In genomic region chr10:87342704-87343258, GRCh38 we compare ENCODE assay signal across 8 cellular contexts. TPM values are rescaled to one million over a fixed set of nuclear protein-coding genes. Genes with fewer than 3 reads are reported as not detected.
A peak's percentile ranks its signal among the peaks of the same experiment; 100 is the strongest.
DNase-seq lines count a peak whose midpoint lies in the region; ATAC-seq and TF ChIP-seq lines count a peak whose summit lies in the region.
"Not testable (repeated sequence)": the region's sequence is repeated elsewhere in the genome, so short reads cannot be mapped to it uniquely, and the experiment has no call there.

No MANE protein-coding gene starts in this region.

- ATAC-seq in GM19397 (IDR thresholded peaks at IDR 0.05; ENCODE audit: unreplicated experiment) (peak; percentile 78), HG03460 (IDR thresholded peaks at IDR 0.05; ENCODE audit: unreplicated experiment) (peak; percentile 75), lower lobe of right lung (peak; percentile 91)

- H3K36me3 ChIP-seq in lower lobe of right lung, result not testable (repeated sequence)

- intact Hi-C loops in CD14-positive monocyte (cut with micrococcal nuclease); activated CD4-positive, alpha-beta memory T cell treated with anti-CD3 and anti-CD28 coated beads for 36 hours (cut with micrococcal nuclease); lower lobe of right lung (cut with DNase I): not testable (repeated sequence)

- POLR2A ChIA-PET in activated CD4-positive, alpha-beta memory T cell treated with anti-CD3 and anti-CD28 coated beads for 36 hours (lab: Charles Lee), result not testable (repeated sequence)

- peak overlapping the region; percentile 78 to 81 for H3K4me3 Mint-ChIP-seq in CD14-positive monocyte
- peak overlapping the region; percentile 77 for H3K4me3 Mint-ChIP-seq in activated CD4-positive, alpha-beta memory T cell treated with anti-CD3 and anti-CD28 coated beads for 36 hours

- not testable (repeated sequence) for H3K36me3 Mint-ChIP-seq in CD14-positive monocyte; activated CD4-positive, alpha-beta memory T cell treated with anti-CD3 and anti-CD28 coated beads for 36 hours

- DNase-seq in CD14-positive monocyte (ENCODE audit: low spot score) (peak; percentile 57), NCI-H82 (lab: John Stamatoyannopoulos, UW) (peak; percentile 84), dermis microvascular lymphatic vessel endothelial cell (ENCODE audit: low read depth in 2 of 2) (peak; percentile 10 to 66), lower lobe of right lung (peak; percentile 85)
- DNase-seq in activated CD4-positive, alpha-beta memory T cell treated with anti-CD3 and anti-CD28 coated beads for 36 hours, result peak; percentile 87
- DNase-seq in stimulated activated CD4-positive, alpha-beta T cell treated with anti-CD3 and anti-CD28 coated beads, Interleukin-4, amount 100 ng/mL, for 1 hour, result peak; percentile 84

- H3K9me3 Mint-ChIP-seq in CD14-positive monocyte; activated CD4-positive, alpha-beta memory T cell treated with anti-CD3 and anti-CD28 coated beads for 36 hours: not testable (repeated sequence)

- not testable (repeated sequence) for H3K27me3 ChIP-seq in lower lobe of right lung (ENCODE audit: low read depth)

- H3K4me3 ChIP-seq in lower lobe of right lung, result peak overlapping the region; percentile 54

- not testable (repeated sequence) for H3K27me3 Mint-ChIP-seq in CD14-positive monocyte (ENCODE audit: low read depth in 3 of 3); activated CD4-positive, alpha-beta memory T cell treated with anti-CD3 and anti-CD28 coated beads for 36 hours

- peaks cover 11% of the 10 kb centered on the region for H3K4me1 ChIP-seq in lower lobe of right lung

- peak overlapping the region; percentile 87 for H3K27ac ChIP-seq in lower lobe of right lung

- not testable (repeated sequence) for H3K9me3 ChIP-seq in lower lobe of right lung

- CTCF ChIA-PET in activated CD4-positive, alpha-beta memory T cell treated with anti-CD3 and anti-CD28 coated beads for 36 hours (lab: Charles Lee), result not testable (repeated sequence)

- TF ChIP-seq CTCF in CD14-positive monocyte (IDR thresholded peaks at IDR 0.05) (peak; percentile 27), lower lobe of right lung (IDR thresholded peaks at IDR 0.05) (peak; percentile 37)

- H3K27ac Mint-ChIP-seq in CD14-positive monocyte, result peak overlapping the region; percentile 83 to 96 (median 89)
- peak overlapping the region; percentile 75 for H3K27ac Mint-ChIP-seq in activated CD4-positive, alpha-beta memory T cell treated with anti-CD3 and anti-CD28 coated beads for 36 hours

- H3K4me1 Mint-ChIP-seq in CD14-positive monocyte, result peaks cover 19% of the 10 kb centered on the region
- H3K4me1 Mint-ChIP-seq in activated CD4-positive, alpha-beta memory T cell treated with anti-CD3 and anti-CD28 coated beads for 36 hours (ENCODE audit: low read depth), result peaks cover 21% of the 10 kb centered on the region

RNA-seq across cellular contexts. Expression of gene NUTM2D, which starts 14.8 kb away (rescaled TPM):
- polyA plus RNA-seq in CD14-positive monocyte, result under 1 TPM in 1 of 2 donors, not detected in 1; 0.03 TPM
- under 1 TPM; 0.62 to 0.99 TPM for total RNA-seq in activated CD4-positive, alpha-beta memory T cell treated with anti-CD3 and anti-CD28 coated beads for 36 hours
- 0.77 and 1.0 TPM in 2 replicates for total RNA-seq in dermis microvascular lymphatic vessel endothelial cell
- 6.8 TPM for total RNA-seq in lower lobe of right lung

Comparison
In these comparisons a context has a peak if more than half of its experiments do, and no peak if none do; other contexts are left out.
1. Peak in every context shown above with its lines: DNase-seq, ATAC-seq, H3K4me3 ChIP-seq and H3K27ac ChIP-seq.